11 cellular contexts compared by ENCODE assay signal in genomic region chr12:115983226-115983798, GRCh38.
DNase-seq lines count a peak whose midpoint lies in the region; ATAC-seq and TF ChIP-seq lines count a peak whose summit lies in the region.
"Had no signal": no experiment of that assay in that cellular context is flagged by ENCODE, and none has a peak within 500 bp of the region (broad histone marks: within the 10 kb centered on the region; RNA-seq: fewer than 3 reads in every experiment).

No MANE protein-coding gene starts in this region.

- peak; percentile 41 for TF ChIP-seq CTCF in HEK293 (tag by site-specific recombination; IDR thresholded peaks at IDR 0.05)
- TF ChIP-seq CTCF in WERI-Rb-1 (IDR thresholded peaks at IDR 0.05; ENCODE audit: low read depth, low read length) = peak; percentile 57
- peak in 3 of 4 donors; percentile 28 to 39 (median 35) for TF ChIP-seq CTCF in right lobe of liver (IDR thresholded peaks at IDR 0.05)

- no peak for TF ChIP-seq POLR2A in right lobe of liver (IDR thresholded peaks at IDR 0.05)

- POLR2A ChIA-PET in HEK293 (lab: Yijun Ruan, JAX) = no interaction called here

- H3K36me3 ChIP-seq in HEK293 (ENCODE audit: control insufficient read depth in 2 of 2, insufficient read depth in 1 of 2, low read length in 2 of 2) = peaks cover 13 to 64% of the 10 kb centered on the region in 2 experiments; a peak in 2 of 3 replicates
- H3K36me3 ChIP-seq in WERI-Rb-1 = peaks cover 44% of the 10 kb centered on the region
- H3K36me3 ChIP-seq in right lobe of liver = peaks cover 0 to 62% (median 9%) of the 10 kb centered on the region in 4 donors
- H3K36me3 ChIP-seq in aorta (ENCODE audit: control insufficient read depth in 1 of 2, insufficient read depth in 2 of 2, low read length in 1 of 2) = peaks cover 0 to 4% of the 10 kb centered on the region in 2 donors

- WGBS in right lobe of liver (ENCODE audit: insufficient coverage, low coverage, low lambda C conversion rate, missing lambda C conversion rate) = 80% methylated on average over 5 of the region's 5 CpGs
- WGBS in aorta, 2 donors = 74 to 79% methylated on average over 5 of the region's 5 CpGs

- H3K4me1 ChIP-seq in HEK293 (ENCODE audit: control insufficient read depth, insufficient read depth, low read length) = peaks cover 8% of the 10 kb centered on the region
- no peaks in the 10 kb centered on the region for H3K4me1 ChIP-seq in right lobe of liver
- H3K4me1 ChIP-seq in aorta (ENCODE audit: control insufficient read depth in 1 of 2, insufficient read depth in 2 of 2, low read length in 2 of 2) = peaks cover 2% of the 10 kb centered on the region in 2 donors

- ATAC-seq in right lobe of liver (peak; percentile 40 to 57 (median 50)), aorta (ENCODE audit: low FRiP score) (no peak), GM21576 (IDR thresholded peaks at IDR 0.05; ENCODE audit: unreplicated experiment) (no peak), HG03469 (IDR thresholded peaks at IDR 0.05; ENCODE audit: unreplicated experiment) (no peak)
- ATAC-seq: T-helper 17 cell had no signal

- CTCF ChIA-PET in HEK293 (lab: Yijun Ruan, JAX) = interaction anchor here (0.6 to 1.9 kb wide), 9 partner anchors 8 to 1310 kb away, joined by 3 to 5 read pairs (median 4); no protein-coding TSS in a partner anchor

- intact Hi-C loops in right lobe of liver (cut with DNase I) = no loop called here
- intact Hi-C loops in aorta (cut with DNase I) = no loop called here

- H3K4me3 ChIP-seq in HEK293 (ENCODE audit: low read depth, low read length) = no peak overlapping the region
- H3K4me3 ChIP-seq in WERI-Rb-1 (ENCODE audit: low read depth, low read length) = no peak overlapping the region
- H3K4me3 ChIP-seq in right lobe of liver = no peak overlapping the region
- H3K4me3 ChIP-seq in aorta (ENCODE audit: low read length in 2 of 2) = no peak overlapping the region

- H3K9me3 ChIP-seq in HEK293 (ENCODE audit: control insufficient read depth, insufficient read depth, low read depth, low read length) (no peaks in the 10 kb centered on the region), WERI-Rb-1 (ENCODE audit: severe bottlenecking) (no peaks in the 10 kb centered on the region), right lobe of liver (no peaks in the 10 kb centered on the region), aorta (ENCODE audit: control insufficient read depth, low read length) (no peaks in the 10 kb centered on the region)

- H3K27ac ChIP-seq in HEK293 (ENCODE audit: extremely low read depth, low read depth, low read length) (no peak overlapping the region), WERI-Rb-1 (no peak overlapping the region), right lobe of liver (no peak overlapping the region), aorta (ENCODE audit: low read depth in 1 of 2, low read length in 2 of 2) (no peak overlapping the region)

- peak; percentile 17 for DNase-seq in NCI-H510A treated with DMSO at 0.1 percent for 48 hours (lab: John Stamatoyannopoulos, UW)
- no peak for DNase-seq in NCI-H510A (lab: John Stamatoyannopoulos, UW)
- DNase-seq in WERI-Rb-1 = peak; percentile 32
- DNase-seq in right lobe of liver = peak in 1 of 3 donors; percentile 30
- no peak for DNase-seq in aorta
- DNase-seq: activated naive CD8-positive, alpha-beta T cell treated with anti-CD3 and anti-CD28 coated beads for 36 hours; AML-193; T-helper 17 cell had no signal

- H3K27me3 ChIP-seq in WERI-Rb-1 (ENCODE audit: insufficient read depth, low read depth, severe bottlenecking) (no peaks in the 10 kb centered on the region), right lobe of liver (no peaks in the 10 kb centered on the region), aorta (ENCODE audit: control insufficient read depth in 1 of 2, insufficient read depth in 2 of 2, low read length in 1 of 2) (no peaks in the 10 kb centered on the region)

TF ChIP-seq in HEK293, 187 proteins besides CTCF, POLR2A, EP300 and RAD21:
- TF ChIP-seq ZSCAN30 (tag by site-specific recombination; IDR thresholded peaks at IDR 0.05) (no peak), ZNF654 (tag by site-specific recombination; IDR thresholded peaks at IDR 0.05; ENCODE audit: low read depth) (peak; percentile 57), ZNF837 (tag by site-specific recombination; IDR thresholded peaks at IDR 0.05) (no peak), KLF10 (tag by site-specific recombination; IDR thresholded peaks at IDR 0.05) (no peak), HOXD13 (CRISPR knock-in tag; IDR thresholded peaks at IDR 0.05; ENCODE audit: borderline replicate concordance) (no peak), ZNF112 (tag by site-specific recombination; IDR thresholded peaks at IDR 0.05) (no peak), ZNF513 (tag by site-specific recombination; IDR thresholded peaks at IDR 0.05) (no peak)
TF ChIP-seq in HEK293: peak in this region for 1.

Comparison
In these comparisons a context has a peak if more than half of its experiments do, and no peak if none do; other contexts are left out.
1. DNase-seq: peak in NCI-H510A treated with DMSO at 0.1 percent for 48 hours (single experiment) and WERI-Rb-1 (single experiment); none in NCI-H510A (single experiment) and aorta (0 of 2).
2. ATAC-seq: peak in right lobe of liver (4 of 4); none in aorta (single experiment), GM21576 (single experiment) and HG03469 (single experiment).
3. Peak in every context shown above with its lines, with median percentiles within 50 percentile points of each other: CTCF ChIP-seq.